9 cellular contexts compared by ENCODE assay signal in the genomic region with DNA sequence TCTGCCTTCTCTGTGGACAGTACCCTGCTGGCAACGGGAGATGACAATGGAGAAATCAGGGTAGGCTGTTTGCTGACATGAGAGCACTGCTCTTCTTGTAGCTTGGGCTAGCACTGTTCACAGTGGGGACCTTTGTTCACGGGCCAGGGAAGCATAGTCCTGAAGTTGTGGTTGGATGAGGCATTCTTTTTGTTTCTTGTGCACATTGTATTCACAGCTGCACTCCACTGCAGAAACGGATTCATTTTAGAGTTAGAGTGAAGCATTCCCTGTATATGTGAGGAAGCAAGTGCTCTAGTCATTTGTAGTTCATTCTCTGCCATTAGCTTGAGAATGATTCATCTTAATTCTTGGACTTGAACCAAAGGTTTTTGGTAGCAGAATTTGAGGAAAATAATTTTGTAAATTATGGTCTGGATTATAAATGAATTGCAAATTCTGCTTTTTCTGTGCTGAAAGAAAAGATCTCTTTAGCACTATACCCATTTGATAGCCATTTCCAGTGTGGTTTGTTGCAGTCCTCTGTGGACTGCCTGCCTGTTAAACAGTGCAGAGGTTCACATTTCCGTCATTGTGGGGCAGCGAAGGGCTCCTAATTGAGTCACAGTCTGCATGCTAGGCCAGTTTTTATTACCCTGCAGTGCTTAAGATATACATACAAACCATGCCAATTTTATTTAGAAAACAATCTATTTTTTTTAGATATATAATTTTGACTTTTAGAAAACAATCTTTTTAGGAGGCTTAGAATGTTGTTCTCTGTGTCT.
A peak's percentile ranks its signal among the peaks of the same experiment; 100 is the strongest.
DNase-seq lines count a peak whose midpoint lies in the region; TF ChIP-seq lines count a peak whose summit lies in the region.
"Had no signal": no experiment of that assay in that cellular context is flagged by ENCODE, and none has a peak within 500 bp of the region (broad histone marks: within the 10 kb centered on the region; RNA-seq: fewer than 3 reads in every experiment).

No MANE protein-coding gene starts in this region.

- in situ Hi-C loops in HAP-1 (cut with MboI; ENCODE audit: low sequenced_read_pairs), result loop anchor here (25.0 kb wide), 1 partner anchor 262 kb away; no protein-coding TSS in a partner anchor

- H3K36me3 ChIP-seq in HAP-1 (replicated peaks), result peaks cover 12% of the 10 kb centered on the region
- peaks cover 69% of the 10 kb centered on the region for H3K36me3 ChIP-seq in endodermal cell (ENCODE audit: control insufficient read depth, insufficient read depth, low read length)

- no peaks in the 10 kb centered on the region for H3K9me3 ChIP-seq in HAP-1
- no peaks in the 10 kb centered on the region for H3K9me3 ChIP-seq in endodermal cell (ENCODE audit: control insufficient read depth, low read length)

- no peaks in the 10 kb centered on the region for H3K9me3 Mint-ChIP-seq in T-helper 2 cell treated with Interferon-gamma antibody and Interleukin-4, amounts not matched to agents 5 μg/mL and 100 μg/mL, for 36 hours
- no peaks in the 10 kb centered on the region for H3K9me3 Mint-ChIP-seq in endodermal cell
- H3K9me3 Mint-ChIP-seq in nephron, result no peaks in the 10 kb centered on the region
- H3K9me3 Mint-ChIP-seq: IgD-negative memory B cell had no signal

- H3K36me3 Mint-ChIP-seq in T-helper 2 cell treated with Interferon-gamma antibody and Interleukin-4, amounts not matched to agents 5 μg/mL and 100 μg/mL, for 36 hours (ENCODE audit: low read depth), result peaks cover 34% of the 10 kb centered on the region
- H3K36me3 Mint-ChIP-seq in endodermal cell (ENCODE audit: low read depth) (peaks cover 34% of the 10 kb centered on the region), nephron (ENCODE audit: low read depth) (peaks cover 40% of the 10 kb centered on the region)

- H3K27ac ChIP-seq in 22Rv1, result no peak overlapping the region
- peak overlapping the region; percentile 5 for H3K27ac ChIP-seq in endodermal cell (ENCODE audit: low read depth, low read length)

- H3K4me3 ChIP-seq in HAP-1 (no peak overlapping the region), endodermal cell (ENCODE audit: low read length) (no peak overlapping the region)

- H3K9ac ChIP-seq in endodermal cell (ENCODE audit: extremely low read depth, low read length, poor library complexity, severe bottlenecking), result no peak overlapping the region

- DNase-seq in ELR (ENCODE audit: low read depth) (peak; percentile 64), HAP-1 (ENCODE audit: low spot score in 2 of 2) (peak; percentile 14 to 71), endodermal cell (peak; percentile 91), NK-92 (lab: John Stamatoyannopoulos, UW; ENCODE audit: unreplicated experiment) (no peak)
- DNase-seq in T-helper 2 cell treated with Interferon-gamma antibody and Interleukin-4, amounts not matched to agents 5 μg/mL and 100 μg/mL, for 36 hours (ENCODE audit: low spot score), result peak; percentile 44

- H3K4me1 Mint-ChIP-seq in T-helper 2 cell treated with Interferon-gamma antibody and Interleukin-4, amounts not matched to agents 5 μg/mL and 100 μg/mL, for 36 hours (ENCODE audit: low read depth), result peaks cover 13% of the 10 kb centered on the region
- peaks cover 3% of the 10 kb centered on the region for H3K4me1 Mint-ChIP-seq in endodermal cell
- no peaks in the 10 kb centered on the region for H3K4me1 Mint-ChIP-seq in nephron

- H3K27me3 Mint-ChIP-seq in T-helper 2 cell treated with Interferon-gamma antibody and Interleukin-4, amounts not matched to agents 5 μg/mL and 100 μg/mL, for 36 hours (ENCODE audit: low read depth), result no peaks in the 10 kb centered on the region
- H3K27me3 Mint-ChIP-seq in endodermal cell (ENCODE audit: insufficient read depth), result no peaks in the 10 kb centered on the region
- H3K27me3 Mint-ChIP-seq in nephron (ENCODE audit: low read depth), result no peaks in the 10 kb centered on the region
- H3K27me3 Mint-ChIP-seq: IgD-negative memory B cell had no signal

- no peak overlapping the region for H3K27ac Mint-ChIP-seq in T-helper 2 cell treated with Interferon-gamma antibody and Interleukin-4, amounts not matched to agents 5 μg/mL and 100 μg/mL, for 36 hours
- H3K27ac Mint-ChIP-seq in endodermal cell, result no peak overlapping the region
- H3K27ac Mint-ChIP-seq in nephron, result no peak overlapping the region
- H3K27ac Mint-ChIP-seq: IgD-negative memory B cell had no signal

- no peak overlapping the region for H3K4me3 Mint-ChIP-seq in T-helper 2 cell treated with Interferon-gamma antibody and Interleukin-4, amounts not matched to agents 5 μg/mL and 100 μg/mL, for 36 hours
- H3K4me3 Mint-ChIP-seq in endodermal cell (no peak overlapping the region), nephron (no peak overlapping the region)
- H3K4me3 Mint-ChIP-seq: IgD-negative memory B cell had no signal

- peak; percentile 87 for TF ChIP-seq CTCF in 22Rv1 (IDR thresholded peaks at IDR 0.05)
- peak; percentile 47; the same call in 1 of the 2 replicates for TF ChIP-seq CTCF in LNCAP (IDR thresholded peaks at IDR 0.05)
- TF ChIP-seq CTCF in endodermal cell (conservative IDR thresholded peaks at IDR 0.05), result peak; percentile 81
- peak; percentile 45 to 60 (median 54) for TF ChIP-seq CTCF in nephron (IDR thresholded peaks at IDR 0.05; ENCODE audit: unreplicated experiment in 3 of 3)

- H3K4me1 ChIP-seq in HAP-1, result no peaks in the 10 kb centered on the region
- H3K4me1 ChIP-seq in endodermal cell (ENCODE audit: control insufficient read depth, insufficient read depth, low read length), result no peaks in the 10 kb centered on the region

- WGBS in endodermal cell (ENCODE audit: insufficient coverage in 1 of 2, insufficient read length in 1 of 2), 2 experiments, result 43 to 63% methylated on average over 4 to 5 of the region's 5 CpGs

- H3K27me3 ChIP-seq in HAP-1 (ENCODE audit: low read depth) (no peaks in the 10 kb centered on the region), endodermal cell (ENCODE audit: control insufficient read depth, insufficient read depth, low read length, poor library complexity, severe bottlenecking) (no peaks in the 10 kb centered on the region)
